8 cellular contexts compared by ENCODE assay signal in genomic region chr21:42878993-42879787, GRCh38. TPM values are rescaled to one million over a fixed set of nuclear protein-coding genes. Genes with fewer than 3 reads are reported as not detected.
A peak's percentile ranks its signal among the peaks of the same experiment; 100 is the strongest.
DNase-seq lines count a peak whose midpoint lies in the region; ATAC-seq and TF ChIP-seq lines count a peak whose summit lies in the region.

TSS of gene WDR4 (minus strand) at chr21:42879539. CDS start at chr21:42879495, 44 bp downstream.

- H3K36me3 ChIP-seq in PC-3 (ENCODE audit: low read depth, low read length) (peaks cover 11% of the 10 kb centered on the region; the same call in 1 of the 2 replicates), mucosa of descending colon (ENCODE audit: low read depth) (no peaks in the 10 kb centered on the region)

- peaks cover 55% of the 10 kb centered on the region for H3K79me2 ChIP-seq in PC-3 (ENCODE audit: low read length)

- H3K4me1 ChIP-seq in PC-3 (ENCODE audit: insufficient read depth, low read length), result peaks cover 11% of the 10 kb centered on the region
- peaks cover 14% of the 10 kb centered on the region for H3K4me1 ChIP-seq in mucosa of descending colon (ENCODE audit: low read depth)

- POLR2A ChIA-PET in PC-3 (lab: Charles Lee; ENCODE audit: unreplicated experiment), result interaction anchor here (0.6 kb wide), 1 partner anchor 95 kb away, joined by 5 read pairs; no protein-coding TSS in a partner anchor

- intact Hi-C loops in PC-3 (cut with micrococcal nuclease) (no loop called here), mucosa of descending colon (cut with DNase I, micrococcal nuclease) (no loop called here)

- no peaks in the 10 kb centered on the region for H3K27me3 ChIP-seq in PC-3 (ENCODE audit: low read length)

- peak; percentile 98 for DNase-seq in DMS53 (lab: John Stamatoyannopoulos, UW)
- DNase-seq in Jurkat, Clone E6-1 (ENCODE audit: low read depth, low spot score), result peak; percentile 96
- peak; percentile 99 for DNase-seq in PC-3
- peak; percentile 98 for DNase-seq in activated T-cell treated with anti-CD3 and anti-CD28 coated beads for 48 hours (ENCODE audit: low read depth)
- peak; percentile 84 for DNase-seq in epithelial cell of prostate (ENCODE audit: low read depth, low spot score)
- peak; percentile 98 to 99 (median 98) for DNase-seq in mucosa of descending colon
- DNase-seq in stimulated activated CD8-positive, alpha-beta memory T cell treated with anti-CD3 and anti-CD28 coated beads, Interleukin-4, amount 100 ng/mL, for 1 hour (ENCODE audit: low read depth in 2 of 2, low spot score in 1 of 2), result peak; percentile 98 to 99

- ATAC-seq in GM21717 (IDR thresholded peaks at IDR 0.05; ENCODE audit: unreplicated experiment), result peak; percentile 80
- peak; percentile 90 for ATAC-seq in PC-3
- ATAC-seq in mucosa of descending colon, result peak; percentile 98

- H3K9ac ChIP-seq in PC-3 (ENCODE audit: low read length), result peak within 1 kb of the TSS; percentile 99

- TF ChIP-seq CTCF in PC-3 (conservative IDR thresholded peaks at IDR 0.05; ENCODE audit: low read depth, low read length) (no peak), mucosa of descending colon (IDR thresholded peaks at IDR 0.05) (no peak)

- H3K27ac ChIP-seq in PC-3 (ENCODE audit: low read length) (peak within 1 kb of the TSS; percentile 87), epithelial cell of prostate (peak within 1 kb of the TSS; percentile 85)

- H4K20me1 ChIP-seq in PC-3 (ENCODE audit: low read length), result 0 out of 2 replicates have a peak, but pooled peaks cover 5% of the 10 kb centered on the region

- peak within 1 kb of the TSS; percentile 42 for H2AFZ ChIP-seq in PC-3 (ENCODE audit: low read length)

- peak within 1 kb of the TSS; percentile 90 for H3K4me2 ChIP-seq in PC-3 (ENCODE audit: low read length)

- no peaks in the 10 kb centered on the region for H3K9me2 ChIP-seq in PC-3 (replicated peaks; ENCODE audit: low read length)

- CTCF ChIA-PET in PC-3 (lab: Charles Lee), result no interaction called here

- no peaks in the 10 kb centered on the region for H3F3A ChIP-seq in PC-3 (ENCODE audit: low read length, unreplicated experiment)

- no TSS peak for BruUV-seq in PC-3 (replicated peaks; lab: Mats Ljungman, UMichigan)

- peak within 1 kb of the TSS; percentile 97 for H3K4me3 ChIP-seq in Jurkat, Clone E6-1 (ENCODE audit: low read length)
- H3K4me3 ChIP-seq in PC-3 (ENCODE audit: low read length), result peak within 1 kb of the TSS; percentile 78
- peak within 1 kb of the TSS; percentile 91 for H3K4me3 ChIP-seq in mucosa of descending colon

- H3K9me3 ChIP-seq in PC-3 (ENCODE audit: low read length) (no peaks in the 10 kb centered on the region), mucosa of descending colon (no peaks in the 10 kb centered on the region)

RNA-seq across cellular contexts. Expression of gene WDR4, which starts in this region (rescaled TPM):
- polyA plus RNA-seq in Jurkat, Clone E6-1 (2012; ENCODE audit: insufficient read depth, insufficient read length), result 27.9 TPM
- total RNA-seq in PC-3 (2014; rRNA removed), result 35.3 and 53.8 TPM in 2 replicates
- 10 to 100 TPM; 16.1 to 16.7 (median 16.5) TPM for total RNA-seq in mucosa of descending colon

Comparison
In these comparisons a context has a peak if more than half of its experiments do, and no peak if none do; other contexts are left out.
1. Peak in every context shown above with its lines: DNase-seq, ATAC-seq, H3K4me3 ChIP-seq and H3K27ac ChIP-seq.